ENCODE assay signal across 21 cellular contexts in the genomic region with DNA sequence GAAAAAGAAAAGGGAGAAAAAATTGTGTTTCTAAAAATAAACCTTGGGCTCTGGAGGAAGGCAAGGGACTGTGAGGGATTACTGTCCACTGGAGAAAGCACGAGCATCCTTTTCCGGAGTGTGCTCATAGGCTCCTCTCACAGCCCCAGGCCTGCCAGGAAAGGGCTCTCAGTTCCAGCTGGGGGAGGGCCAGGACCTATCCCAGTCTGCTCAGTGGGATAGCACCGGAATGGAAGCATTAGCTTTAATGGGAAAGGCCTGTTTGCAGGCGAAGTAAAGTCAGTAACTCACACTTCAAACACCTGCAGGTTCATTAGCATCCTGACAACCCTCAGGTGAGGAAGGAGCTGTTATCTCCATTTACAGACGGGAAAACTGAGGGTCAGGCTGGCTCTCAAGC.
DNase-seq lines count a peak whose midpoint lies in the region; ATAC-seq and TF ChIP-seq lines count a peak whose summit lies in the region.
"Had no signal": no experiment of that assay in that cellular context is flagged by ENCODE, and none has a peak within 500 bp of the region (broad histone marks: within the 10 kb centered on the region; RNA-seq: fewer than 3 reads in every experiment).

No MANE protein-coding gene starts in this region.

- H3K4me3 Mint-ChIP-seq in GM23338: no peak overlapping the region
- no peak overlapping the region for H3K4me3 Mint-ChIP-seq in nephron
- H3K4me3 Mint-ChIP-seq in activated CD4-positive, alpha-beta T cell treated with anti-CD3 and anti-CD28 coated beads, Interleukin-2, amount 10 ng/mL, durations not matched to agents 7 days and 5 days: no peak overlapping the region
- H3K4me3 Mint-ChIP-seq: activated T-cell treated with anti-CD3 and anti-CD28 coated beads, Interleukin-2, amount 50 U/mL, for 24 hours; CD4-positive, alpha-beta memory T cell; natural killer cell had no signal

- peaks cover 26% of the 10 kb centered on the region for H3K4me1 Mint-ChIP-seq in GM23338
- peaks cover 36% of the 10 kb centered on the region for H3K4me1 Mint-ChIP-seq in nephron
- peaks cover 3% of the 10 kb centered on the region for H3K4me1 Mint-ChIP-seq in activated CD4-positive, alpha-beta T cell treated with anti-CD3 and anti-CD28 coated beads, Interleukin-2, amount 10 ng/mL, durations not matched to agents 7 days and 5 days

- H3K27me3 ChIP-seq in GM23338 (ENCODE audit: insufficient read depth): no peaks in the 10 kb centered on the region
- H3K27me3 ChIP-seq: ovary had no signal

- H3K9me3 Mint-ChIP-seq in GM23338 (no peaks in the 10 kb centered on the region), nephron (no peaks in the 10 kb centered on the region)
- H3K9me3 Mint-ChIP-seq in activated CD4-positive, alpha-beta T cell treated with anti-CD3 and anti-CD28 coated beads, Interleukin-2, amount 10 ng/mL, durations not matched to agents 7 days and 5 days: no peaks in the 10 kb centered on the region
- H3K9me3 Mint-ChIP-seq: activated T-cell treated with anti-CD3 and anti-CD28 coated beads, Interleukin-2, amount 50 U/mL, for 24 hours; natural killer cell had no signal

- H3K36me3 Mint-ChIP-seq in GM23338 (ENCODE audit: low read depth) (no peaks in the 10 kb centered on the region), nephron (ENCODE audit: low read depth) (peaks cover 3% of the 10 kb centered on the region)
- H3K36me3 Mint-ChIP-seq in activated CD4-positive, alpha-beta T cell treated with anti-CD3 and anti-CD28 coated beads, Interleukin-2, amount 10 ng/mL, durations not matched to agents 7 days and 5 days (ENCODE audit: low read depth): no peaks in the 10 kb centered on the region
- H3K36me3 Mint-ChIP-seq: CD4-positive, alpha-beta memory T cell; natural killer cell had no signal

- no peaks in the 10 kb centered on the region for H3K79me2 ChIP-seq in GM23338 (replicated peaks; ENCODE audit: insufficient read depth)

- POLR2A ChIA-PET in activated CD4-positive, alpha-beta T cell treated with anti-CD3 and anti-CD28 coated beads, Interleukin-2, amount 10 ng/mL, durations not matched to agents 7 days and 5 days (lab: Charles Lee): no interaction called here

- 0 out of 2 replicates have a peak, but pooled peaks cover 5% of the 10 kb centered on the region for H3K4me1 ChIP-seq in GM23338 (ENCODE audit: insufficient read depth)

- no peaks in the 10 kb centered on the region for H3K9me2 ChIP-seq in GM23338 (ENCODE audit: insufficient read depth)

- no peak overlapping the region for H3K4me3 ChIP-seq in GM23338
- H3K4me3 ChIP-seq: GM23248, ovary had no signal

- ATAC-seq in GM23338: peak; percentile 74
- peak; percentile 73 for ATAC-seq in left ventricle myocardium superior
- ATAC-seq: activated CD4-positive, CD25-positive, alpha-beta regulatory T cell treated with anti-CD3 and anti-CD28 coated beads, Interleukin-2, amount 50 U/mL, for 24 hours; natural killer cell had no signal

- no peaks in the 10 kb centered on the region for H4K20me1 ChIP-seq in GM23338 (replicated peaks; ENCODE audit: insufficient read depth)

- H3F3A ChIP-seq in GM23338 (replicated peaks; ENCODE audit: low read depth): no peaks in the 10 kb centered on the region

- intact Hi-C loops in left ventricle myocardium superior (cut with micrococcal nuclease): no loop called here

- no peaks in the 10 kb centered on the region for H3K36me3 ChIP-seq in GM23338 (ENCODE audit: insufficient read depth)
- H3K36me3 ChIP-seq: ovary had no signal

- DNase-seq in GM23338 (ENCODE audit: low spot score): peak; percentile 37
- DNase-seq in cerebellum (ENCODE audit: low spot score): peak; percentile 71
- DNase-seq in left ventricle myocardium superior: peak; percentile 50
- DNase-seq in GF-D8 (lab: John Stamatoyannopoulos, UW): no peak
- DNase-seq in activated CD4-positive, alpha-beta T cell treated with anti-CD3 and anti-CD28 coated beads, Interleukin-2, amount 10 ng/mL, durations not matched to agents 7 days and 5 days: no peak
- DNase-seq in SW 1271 (lab: John Stamatoyannopoulos, UW): no peak
- DNase-seq: activated CD8-positive, alpha-beta memory T cell treated with anti-CD3 and anti-CD28 coated beads for 24 hours; activated T-cell treated with anti-CD3 and anti-CD28 coated beads, Interleukin-2, amount 50 U/mL, for 24 hours; CD4-positive, alpha-beta memory T cell; DMS 273 treated with DMSO at 0.1 percent for 48 hours; GM23248; hippocampal formation; islet precursor cell; natural killer cell; NCI-H1092; NCI-H2029; NCI-H345; NCI-H82 had no signal

- H3K4me2 ChIP-seq in GM23338: no peak overlapping the region

- TF ChIP-seq CTCF in GM23338 (conservative IDR thresholded peaks at IDR 0.05; ENCODE audit: low read depth in 2 of 2) (no peak), nephron (IDR thresholded peaks at IDR 0.05; ENCODE audit: unreplicated experiment in 3 of 3) (no peak)

- no peak overlapping the region for H2AFZ ChIP-seq in GM23338
- H2AFZ ChIP-seq: GM23248 had no signal

- CTCF ChIA-PET in activated CD4-positive, alpha-beta T cell treated with anti-CD3 and anti-CD28 coated beads, Interleukin-2, amount 10 ng/mL, durations not matched to agents 7 days and 5 days (lab: Charles Lee): no interaction called here

- H3K27me3 Mint-ChIP-seq in GM23338 (ENCODE audit: insufficient read depth, low read depth, poor library complexity): peaks cover 8% of the 10 kb centered on the region
- no peaks in the 10 kb centered on the region for H3K27me3 Mint-ChIP-seq in nephron (ENCODE audit: low read depth)
- peaks cover 3% of the 10 kb centered on the region for H3K27me3 Mint-ChIP-seq in activated CD4-positive, alpha-beta T cell treated with anti-CD3 and anti-CD28 coated beads, Interleukin-2, amount 10 ng/mL, durations not matched to agents 7 days and 5 days

- no peak overlapping the region for H3K27ac ChIP-seq in GM23338 (ENCODE audit: low read depth)
- H3K27ac ChIP-seq: GM23248, ovary had no signal

- H3K27ac Mint-ChIP-seq in GM23338: no peak overlapping the region
- H3K27ac Mint-ChIP-seq in nephron: peak overlapping the region; percentile 39 to 59 (median 50)
- no peak overlapping the region for H3K27ac Mint-ChIP-seq in activated CD4-positive, alpha-beta T cell treated with anti-CD3 and anti-CD28 coated beads, Interleukin-2, amount 10 ng/mL, durations not matched to agents 7 days and 5 days
- H3K27ac Mint-ChIP-seq: activated T-cell treated with anti-CD3 and anti-CD28 coated beads, Interleukin-2, amount 50 U/mL, for 24 hours; CD4-positive, alpha-beta memory T cell; natural killer cell had no signal

TF ChIP-seq in GM23338, 12 proteins besides CTCF, POLR2A, EP300 and RAD21 (continues in another document):
- TF ChIP-seq JUNB (IDR thresholded peaks at IDR 0.05; ENCODE audit: unreplicated experiment) (no peak), NANOG (IDR thresholded peaks at IDR 0.05; ENCODE audit: borderline replicate concordance) (no peak), ZNF331 (CRISPR knock-in tag; IDR thresholded peaks at IDR 0.05; ENCODE audit: low read depth) (no peak)

Comparison
In these comparisons a context has a peak if more than half of its experiments do, and no peak if none do; other contexts are left out.
1. DNase-seq: peak in GM23338 (single experiment), cerebellum (single experiment) and left ventricle myocardium superior (single experiment); none in GF-D8 (single experiment), activated CD4-positive, alpha-beta T cell treated with anti-CD3 and anti-CD28 coated beads, Interleukin-2, amount 10 ng/mL, durations not matched to agents 7 days and 5 days (single experiment) and SW 1271 (0 of 2).
2. H3K27ac Mint-ChIP-seq: peak in nephron (3 of 3); none in GM23338 (single experiment) and activated CD4-positive, alpha-beta T cell treated with anti-CD3 and anti-CD28 coated beads, Interleukin-2, amount 10 ng/mL, durations not matched to agents 7 days and 5 days (single experiment).